Comparison of ENCODE assay signal across 1 cellular context in the genomic region with DNA sequence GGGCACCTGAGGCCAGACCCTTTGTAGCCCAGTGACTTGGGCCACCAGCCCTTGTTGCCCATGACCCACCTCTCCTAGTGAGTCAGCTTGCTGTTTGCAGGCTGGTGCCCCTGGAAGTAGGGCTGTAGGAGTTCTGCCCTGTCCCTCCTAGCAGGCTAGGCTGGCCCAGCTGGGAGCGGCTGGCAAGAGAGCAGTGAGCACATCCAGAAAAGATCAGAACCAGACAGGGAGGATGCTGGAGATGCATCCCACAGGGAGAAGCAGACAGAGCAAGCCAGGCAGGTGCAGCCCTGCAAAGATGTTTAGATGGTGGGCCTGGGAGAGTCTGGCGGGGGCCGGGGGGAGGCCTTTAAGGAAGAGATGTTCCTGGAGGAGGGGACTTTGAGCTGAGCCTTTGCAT.
TF ChIP-seq lines count a peak whose summit lies in the region.

No MANE protein-coding gene starts in this region.

TF ChIP-seq in HepG2, 621 proteins besides CTCF, POLR2A, EP300 and RAD21:
- no peak for TF ChIP-seq DNMT1 (CRISPR knock-in tag; IDR thresholded peaks at IDR 0.05)
- TF ChIP-seq, protein P1, sequence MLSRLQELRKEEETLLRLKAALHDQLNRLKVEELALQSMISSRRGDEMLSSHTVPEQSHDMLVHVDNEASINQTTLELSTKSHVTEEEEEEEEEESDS (CRISPR knock-in tag; IDR thresholded peaks at IDR 0.05; ENCODE audit: borderline replicate concordance): no peak
